26 cellular contexts compared by ENCODE assay signal in genomic region chr12:131057211-131057721, GRCh38.
DNase-seq lines count a peak whose midpoint lies in the region; ATAC-seq lines count a peak whose summit lies in the region.
"Had no signal": no experiment of that assay in that cellular context is flagged by ENCODE, and none has a peak within 500 bp of the region (broad histone marks: within the 10 kb centered on the region; RNA-seq: fewer than 3 reads in every experiment).

No MANE protein-coding gene starts in this region.

- H3K79me2 ChIP-seq in mesendoderm (ENCODE audit: control insufficient read depth, insufficient read depth, low read length) = no peaks in the 10 kb centered on the region

- no peak overlapping the region for H3K27ac ChIP-seq in mesendoderm (ENCODE audit: low read depth, low read length)
- H3K27ac ChIP-seq: neutrophil, transverse colon had no signal

- ATAC-seq in left cardiac atrium (no peak), HG03439 (IDR thresholded peaks at IDR 0.05; ENCODE audit: unreplicated experiment) (no peak), HG03280 (IDR thresholded peaks at IDR 0.05; ENCODE audit: unreplicated experiment) (no peak)
- ATAC-seq: activated naive CD4-positive, alpha-beta T cell treated with anti-CD3 and anti-CD28 coated beads, Interleukin-2, amount 50 U/mL, for 72 hours; activated T-cell treated with anti-CD3 and anti-CD28 coated beads, Interleukin-2, amount 50 U/mL, for 72 hours; HCT116; K562; PC-3 had no signal

- no peak overlapping the region for H3K4me2 ChIP-seq in mesendoderm (ENCODE audit: low read length)

- no peak overlapping the region for H2AK5ac ChIP-seq in mesendoderm (ENCODE audit: low read length)

- no peak overlapping the region for H2BK120ac ChIP-seq in mesendoderm (ENCODE audit: low read depth, low read length)

- no peak overlapping the region for H3K23ac ChIP-seq in mesendoderm (ENCODE audit: low read length)

- no peak overlapping the region for H3K18ac ChIP-seq in mesendoderm (ENCODE audit: low read length)

- no peak overlapping the region for H4K5ac ChIP-seq in mesendoderm (ENCODE audit: low read length)

- no peaks in the 10 kb centered on the region for H3K4me1 ChIP-seq in mesendoderm (ENCODE audit: control insufficient read depth, low read depth, low read length)
- H3K4me1 ChIP-seq: transverse colon had no signal

- H2BK5ac ChIP-seq in mesendoderm (ENCODE audit: low read length) = no peak overlapping the region

- DNase-seq in cardiac septum (ENCODE audit: low spot score) (peak; percentile 53), left cardiac atrium (no peak), cerebellum (ENCODE audit: low spot score) (peak; percentile 60), pons (ENCODE audit: low spot score) (peak; percentile 16), mesendoderm (no peak)
- DNase-seq in activated CD4-positive, alpha-beta T cell treated with anti-CD3 and anti-CD28 coated beads for 1 hour = no peak
- DNase-seq: ACHN; activated CD4-positive, alpha-beta T cell treated with anti-CD3 and anti-CD28 coated beads for 4 hours; activated T-cell treated with anti-CD3 and anti-CD28 coated beads, Interleukin-2, amount 50 U/mL, for 72 hours; effector CD4-positive, alpha-beta T cell; erythroblast; foreskin fibroblast; MG63; NCI-H1436; NCI-H2171; NCI-H774; PC-3; stimulated activated CD4-positive, alpha-beta T cell treated with anti-CD3 and anti-CD28 coated beads, Interleukin-4, amount 100 ng/mL, for 24 hours; T-helper 1 cell; transverse colon had no signal

- H3K36me3 ChIP-seq in mesendoderm (ENCODE audit: control insufficient read depth, insufficient read depth, low read length) = no peaks in the 10 kb centered on the region
- H3K36me3 ChIP-seq: MG63, neutrophil, transverse colon had no signal

- H4K8ac ChIP-seq in mesendoderm (ENCODE audit: low read depth, low read length) = no peak overlapping the region

- WGBS in mesendoderm (ENCODE audit: extremely low coverage, insufficient coverage, low lambda C conversion rate) = no CpG with 5 or more reads among the region's 25 CpGs

- H2BK15ac ChIP-seq in mesendoderm (replicated peaks; ENCODE audit: low read depth) = no peak overlapping the region

- H3K27me3 ChIP-seq in mesendoderm (ENCODE audit: insufficient read depth, low read length, poor library complexity) = no peaks in the 10 kb centered on the region
- H3K27me3 ChIP-seq: transverse colon had no signal

- H3K9ac ChIP-seq in mesendoderm (ENCODE audit: low read length) = no peak overlapping the region

- intact Hi-C loops in cardiac septum (cut with DNase I) = no loop called here
- intact Hi-C loops in left cardiac atrium (cut with DNase I) = no loop called here

- no peak overlapping the region for H3K56ac ChIP-seq in mesendoderm (ENCODE audit: low read length)

- no peak overlapping the region for H3K4ac ChIP-seq in mesendoderm (ENCODE audit: low read depth, low read length)

- no peaks in the 10 kb centered on the region for H3K79me1 ChIP-seq in mesendoderm (ENCODE audit: low read length)

- H3K4me3 ChIP-seq in mesendoderm (ENCODE audit: low read length) = no peak overlapping the region
- H3K4me3 ChIP-seq: K562, MG63, transverse colon had no signal

Comparison
In these comparisons a context has a peak if more than half of its experiments do, and no peak if none do; other contexts are left out.
1. DNase-seq: peak in cardiac septum (single experiment), cerebellum (single experiment) and pons (single experiment); none in left cardiac atrium (single experiment), mesendoderm (single experiment) and activated CD4-positive, alpha-beta T cell treated with anti-CD3 and anti-CD28 coated beads for 1 hour (single experiment).